Comparison of ENCODE assay signal across 20 cellular contexts in the genomic region with DNA sequence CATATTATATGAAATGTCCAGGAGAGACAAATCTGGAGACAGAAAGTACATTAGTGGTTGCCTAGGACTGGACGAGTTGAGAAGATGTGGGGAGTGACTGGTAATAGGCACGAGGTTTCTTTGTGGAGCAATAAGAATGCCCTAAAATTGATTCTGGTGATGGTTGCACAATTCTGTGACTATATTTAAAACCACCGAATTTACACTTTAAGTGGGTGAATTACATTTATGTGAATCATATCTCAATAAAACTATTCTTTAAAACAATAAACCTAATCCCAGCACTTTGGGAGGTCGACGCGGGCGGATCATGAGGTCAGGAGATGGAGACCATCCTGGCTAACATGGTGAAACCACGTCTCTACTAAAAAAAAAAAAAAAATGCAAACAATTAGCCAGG.
DNase-seq lines count a peak whose midpoint lies in the region; ATAC-seq and TF ChIP-seq lines count a peak whose summit lies in the region.
"Had no signal": no experiment of that assay in that cellular context is flagged by ENCODE, and none has a peak within 500 bp of the region (broad histone marks: within the 10 kb centered on the region; RNA-seq: fewer than 3 reads in every experiment).

No MANE protein-coding gene starts in this region.

- intact Hi-C loops in left lung (cut with DNase I) (no loop called here), left ventricle myocardium inferior (cut with micrococcal nuclease) (no loop called here)

- H3K9me3 ChIP-seq in left lung, result no peaks in the 10 kb centered on the region
- no peaks in the 10 kb centered on the region for H3K9me3 ChIP-seq in left ventricle myocardium inferior (replicated peaks)
- H3K9me3 ChIP-seq in tibial nerve, result no peaks in the 10 kb centered on the region

- CTCF ChIA-PET in activated naive CD4-positive, alpha-beta T cell treated with anti-CD3 and anti-CD28 coated beads, Interleukin-2, amount 10 ng/mL, durations not matched to agents 7 days and 5 days (lab: Charles Lee), result no interaction called here

- H3K36me3 ChIP-seq in left lung (no peaks in the 10 kb centered on the region), left ventricle myocardium inferior (no peaks in the 10 kb centered on the region), tibial nerve (no peaks in the 10 kb centered on the region)

- H3K4me1 ChIP-seq in left lung (peaks cover 0 to 5% of the 10 kb centered on the region in 2 donors), left ventricle myocardium inferior (peaks cover under 1% of the 10 kb centered on the region), tibial nerve (peaks cover 0 to 2% (median 0%) of the 10 kb centered on the region in 4 donors)

- no peak for TF ChIP-seq EP300 in tibial nerve (IDR thresholded peaks at IDR 0.05)

- TF ChIP-seq CTCF in left lung (IDR thresholded peaks at IDR 0.05), result no peak
- no peak for TF ChIP-seq CTCF in left ventricle myocardium inferior (IDR thresholded peaks at IDR 0.05; ENCODE audit: borderline replicate concordance)
- TF ChIP-seq CTCF in tibial nerve (IDR thresholded peaks at IDR 0.05), result no peak

- no peaks in the 10 kb centered on the region for H3K9me3 Mint-ChIP-seq in activated naive CD4-positive, alpha-beta T cell treated with anti-CD3 and anti-CD28 coated beads, Interleukin-2, amount 10 ng/mL, durations not matched to agents 7 days and 5 days
- H3K9me3 Mint-ChIP-seq: activated CD4-positive, alpha-beta T cell treated with anti-CD3 and anti-CD28 coated beads, Interleukin-2, amount 10 ng/mL, durations not matched to agents 7 days and 5 days had no signal

- H3K27ac ChIP-seq in left lung (no peak overlapping the region), left ventricle myocardium inferior (replicated peaks) (no peak overlapping the region), tibial nerve (no peak overlapping the region)

- WGBS in tibial nerve, 2 donors, result 83 to 87% methylated on average over 8 of the region's 8 CpGs

- peaks cover 1% of the 10 kb centered on the region for H3K36me3 Mint-ChIP-seq in activated naive CD4-positive, alpha-beta T cell treated with anti-CD3 and anti-CD28 coated beads, Interleukin-2, amount 10 ng/mL, durations not matched to agents 7 days and 5 days

- H3K4me3 Mint-ChIP-seq in activated naive CD4-positive, alpha-beta T cell treated with anti-CD3 and anti-CD28 coated beads, Interleukin-2, amount 10 ng/mL, durations not matched to agents 7 days and 5 days, result no peak overlapping the region
- H3K4me3 Mint-ChIP-seq: activated CD4-positive, alpha-beta T cell treated with anti-CD3 and anti-CD28 coated beads, Interleukin-2, amount 10 ng/mL, durations not matched to agents 7 days and 5 days had no signal

- peaks cover 4% of the 10 kb centered on the region for H3K27me3 Mint-ChIP-seq in activated naive CD4-positive, alpha-beta T cell treated with anti-CD3 and anti-CD28 coated beads, Interleukin-2, amount 10 ng/mL, durations not matched to agents 7 days and 5 days
- H3K27me3 Mint-ChIP-seq: activated CD4-positive, alpha-beta T cell treated with anti-CD3 and anti-CD28 coated beads, Interleukin-2, amount 10 ng/mL, durations not matched to agents 7 days and 5 days had no signal

- peak; percentile 32 for ATAC-seq in left lung
- ATAC-seq: HepG2, left ventricle myocardium superior had no signal

- H3K27ac Mint-ChIP-seq in activated naive CD4-positive, alpha-beta T cell treated with anti-CD3 and anti-CD28 coated beads, Interleukin-2, amount 10 ng/mL, durations not matched to agents 7 days and 5 days, result no peak overlapping the region
- H3K27ac Mint-ChIP-seq: activated CD4-positive, alpha-beta T cell treated with anti-CD3 and anti-CD28 coated beads, Interleukin-2, amount 10 ng/mL, durations not matched to agents 7 days and 5 days had no signal

- peaks cover 11% of the 10 kb centered on the region for H3K4me1 Mint-ChIP-seq in activated naive CD4-positive, alpha-beta T cell treated with anti-CD3 and anti-CD28 coated beads, Interleukin-2, amount 10 ng/mL, durations not matched to agents 7 days and 5 days

- peak; percentile 16 for DNase-seq in CD1c-positive myeloid dendritic cell (ENCODE audit: extremely low spot score)
- DNase-seq in LHCN-M2 (ENCODE audit: low read depth), result peak; percentile 50
- peak; percentile 74 for DNase-seq in amniotic epithelial cell (ENCODE audit: low read depth)
- DNase-seq in left lung, result no peak
- DNase-seq in NCI-H1105 (lab: John Stamatoyannopoulos, UW), result no peak
- DNase-seq in left ventricle myocardium inferior, result no peak
- no peak for DNase-seq in activated naive CD4-positive, alpha-beta T cell treated with anti-CD3 and anti-CD28 coated beads, Interleukin-2, amount 10 ng/mL, durations not matched to agents 7 days and 5 days
- DNase-seq in tibial nerve (ENCODE audit: low spot score in 2 of 2), result no peak
- DNase-seq: activated CD4-positive, alpha-beta T cell treated with anti-CD3 and anti-CD28 coated beads, Interleukin-2, amount 10 ng/mL, durations not matched to agents 7 days and 5 days; activated CD8-positive, alpha-beta memory T cell treated with anti-CD3 and anti-CD28 coated beads, Interleukin-2, amount 50 U/mL, for 48 hours; activated effector memory CD4-positive, alpha-beta T cell treated with Interleukin-2 at 50 U/mL for 16 hours; COR-L47; glutamatergic neuron; H7; left ventricle myocardium superior; NCI-H2029 treated with DMSO at 0.1 percent for 48 hours; NCI-H446; NK-92 treated with Interleukin-12 subunit alpha and Interleukin-12 subunit beta, amount 100 ng/mL, for 24 hours; retina had no signal

- H3K4me3 ChIP-seq in left lung, result no peak overlapping the region
- no peak overlapping the region for H3K4me3 ChIP-seq in left ventricle myocardium inferior
- no peak overlapping the region for H3K4me3 ChIP-seq in tibial nerve

- H3K27me3 ChIP-seq in left lung (no peaks in the 10 kb centered on the region), left ventricle myocardium inferior (ENCODE audit: low read depth) (no peaks in the 10 kb centered on the region), tibial nerve (no peaks in the 10 kb centered on the region)

- TF ChIP-seq POLR2A in tibial nerve (IDR thresholded peaks at IDR 0.05), result no peak

Comparison
In these comparisons a context has a peak if more than half of its experiments do, and no peak if none do; other contexts are left out.
1. DNase-seq: peak in CD1c-positive myeloid dendritic cell (single experiment), LHCN-M2 (single experiment) and amniotic epithelial cell (single experiment); none in left lung (0 of 2), NCI-H1105 (single experiment), left ventricle myocardium inferior (single experiment), activated naive CD4-positive, alpha-beta T cell treated with anti-CD3 and anti-CD28 coated beads, Interleukin-2, amount 10 ng/mL, durations not matched to agents 7 days and 5 days (single experiment) and tibial nerve (0 of 2).